ENCODE assay signal across 14 cellular contexts in genomic region chr16:81450783-81451491, GRCh38. TPM values are rescaled to one million over a fixed set of nuclear protein-coding genes. Genes with fewer than 3 reads are reported as not detected.
DNase-seq lines count a peak whose midpoint lies in the region; ATAC-seq and TF ChIP-seq lines count a peak whose summit lies in the region.
"Had no signal": no experiment of that assay in that cellular context is flagged by ENCODE, and none has a peak within 500 bp of the region (broad histone marks: within the 10 kb centered on the region; RNA-seq: fewer than 3 reads in every experiment).

No MANE protein-coding gene starts in this region.

- intact Hi-C loops in PC-9 (cut with micrococcal nuclease; ENCODE audit: unreplicated experiment) = no loop called here

- TF ChIP-seq CTCF in Peyer's patch (IDR thresholded peaks at IDR 0.05) = peak in 1 of 6 experiments; percentile 5
- TF ChIP-seq CTCF in endothelial cell (IDR thresholded peaks at IDR 0.05; ENCODE audit: unreplicated experiment) = no peak
- TF ChIP-seq CTCF in PC-9 (conservative IDR thresholded peaks at IDR 0.05) = no peak

- no peaks in the 10 kb centered on the region for H3K27me3 Mint-ChIP-seq in activated T-cell treated with anti-CD3 and anti-CD28 coated beads, Interleukin-2, amount 50 U/mL, for 72 hours (ENCODE audit: low read depth)
- peaks cover 11% of the 10 kb centered on the region for H3K27me3 Mint-ChIP-seq in endothelial cell (ENCODE audit: unreplicated experiment)
- no peaks in the 10 kb centered on the region for H3K27me3 Mint-ChIP-seq in stimulated activated naive CD8-positive, alpha-beta T cell treated with anti-CD3 and anti-CD28 coated beads, Interleukin-15, Interleukin-2, amounts not matched to agents 100 ng/mL and 50 ng/mL, for 24 hours

- no peaks in the 10 kb centered on the region for H3K9me2 ChIP-seq in PC-9 (ENCODE audit: insufficient read depth)

- H2AFZ ChIP-seq in PC-9 = no peak overlapping the region

- peaks cover 100% of the 10 kb centered on the region for H3K79me2 ChIP-seq in PC-9 (ENCODE audit: low read depth)

- peaks cover 3 to 4% of the 10 kb centered on the region in 2 donors for H3K9me3 Mint-ChIP-seq in activated T-cell treated with anti-CD3 and anti-CD28 coated beads, Interleukin-2, amount 50 U/mL, for 72 hours
- H3K9me3 Mint-ChIP-seq in endothelial cell (ENCODE audit: unreplicated experiment) = no peaks in the 10 kb centered on the region
- H3K9me3 Mint-ChIP-seq in stimulated activated naive CD8-positive, alpha-beta T cell treated with anti-CD3 and anti-CD28 coated beads, Interleukin-15, Interleukin-2, amounts not matched to agents 100 ng/mL and 50 ng/mL, for 24 hours = peaks cover 12% of the 10 kb centered on the region

- no peak for TF ChIP-seq POLR2A in Peyer's patch (IDR thresholded peaks at IDR 0.05)

- H3K27me3 ChIP-seq in Peyer's patch (no peaks in the 10 kb centered on the region), PC-9 (ENCODE audit: insufficient read depth, low read depth) (no peaks in the 10 kb centered on the region)
- H3K27me3 ChIP-seq: adrenal gland, heart right ventricle had no signal

- H3K4me3 Mint-ChIP-seq in activated T-cell treated with anti-CD3 and anti-CD28 coated beads, Interleukin-2, amount 50 U/mL, for 72 hours = peak overlapping the region; percentile 78 to 82
- H3K4me3 Mint-ChIP-seq in endothelial cell (ENCODE audit: unreplicated experiment) = no peak overlapping the region
- peak overlapping the region; percentile 6 for H3K4me3 Mint-ChIP-seq in stimulated activated naive CD8-positive, alpha-beta T cell treated with anti-CD3 and anti-CD28 coated beads, Interleukin-15, Interleukin-2, amounts not matched to agents 100 ng/mL and 50 ng/mL, for 24 hours

- H3K27ac ChIP-seq in Peyer's patch (peak overlapping the region in 3 of 4 donors; percentile 58 to 88 (median 83)), PC-9 (no peak overlapping the region)
- H3K27ac ChIP-seq: thoracic aorta had no signal

- H3K36me3 ChIP-seq in Peyer's patch (no peaks in the 10 kb centered on the region), PC-9 (ENCODE audit: low read depth) (no peaks in the 10 kb centered on the region)
- H3K36me3 ChIP-seq: adrenal gland, thoracic aorta had no signal

- H3K4me3 ChIP-seq in Peyer's patch (no peak overlapping the region), PC-9 (no peak overlapping the region)
- H3K4me3 ChIP-seq: adrenal gland, heart right ventricle, thoracic aorta had no signal

- H3K9me3 ChIP-seq in Peyer's patch = no peaks in the 10 kb centered on the region
- H3K9me3 ChIP-seq in PC-9 (ENCODE audit: insufficient read depth, low read depth) = no peaks in the 10 kb centered on the region
- H3K9me3 ChIP-seq: adrenal gland, heart right ventricle, thoracic aorta had no signal

- peaks cover 14% of the 10 kb centered on the region; the same call in 1 of the 2 replicates for H3F3A ChIP-seq in PC-9 (ENCODE audit: insufficient read depth, low read depth)

- CTCF ChIA-PET in PC-9 (lab: Charles Lee) = no interaction called here

- H3K4me1 ChIP-seq in Peyer's patch = peaks cover 10 to 84% (median 14%) of the 10 kb centered on the region in 4 donors
- H3K4me1 ChIP-seq in PC-9 (replicated peaks; ENCODE audit: insufficient read depth) = peaks cover 25% of the 10 kb centered on the region

- peak; percentile 4 to 30 for ATAC-seq in activated T-cell treated with anti-CD3 and anti-CD28 coated beads, Interleukin-2, amount 50 U/mL, for 72 hours (replicated peaks in 1 of 2)

- peak in 1 of 2 donors; percentile 27 for DNase-seq in activated T-cell treated with anti-CD3 and anti-CD28 coated beads, Interleukin-2, amount 50 U/mL, for 72 hours
- no peak for DNase-seq in activated T-cell treated with anti-CD3 and anti-CD28 coated beads, Interleukin-2, amount 50 U/mL, for 1 hour
- DNase-seq in Peyer's patch = no peak
- DNase-seq in endothelial cell (ENCODE audit: low spot score) = no peak
- DNase-seq in NCI-H2029 treated with DMSO at 0.1 percent for 48 hours (lab: John Stamatoyannopoulos, UW) = no peak
- no peak for DNase-seq in PC-9
- no peak for DNase-seq in NCI-H1105 treated with DMSO at 0.1 percent for 48 hours (lab: John Stamatoyannopoulos, UW)
- DNase-seq: activated CD4-positive, CD25-positive, alpha-beta regulatory T cell; NCI-H526; retina had no signal

- peaks cover 67% of the 10 kb centered on the region for H3K4me1 Mint-ChIP-seq in activated T-cell treated with anti-CD3 and anti-CD28 coated beads, Interleukin-2, amount 50 U/mL, for 72 hours (ENCODE audit: low read depth)
- peaks cover 73% of the 10 kb centered on the region for H3K4me1 Mint-ChIP-seq in endothelial cell (ENCODE audit: unreplicated experiment)
- H3K4me1 Mint-ChIP-seq in stimulated activated naive CD8-positive, alpha-beta T cell treated with anti-CD3 and anti-CD28 coated beads, Interleukin-15, Interleukin-2, amounts not matched to agents 100 ng/mL and 50 ng/mL, for 24 hours (ENCODE audit: low read depth) = peaks cover 87% of the 10 kb centered on the region

- no TSS peak for BruUV-seq in PC-9 (replicated peaks; lab: Mats Ljungman, UMichigan)

- peaks cover 6 to 16% of the 10 kb centered on the region in 2 donors for H3K36me3 Mint-ChIP-seq in activated T-cell treated with anti-CD3 and anti-CD28 coated beads, Interleukin-2, amount 50 U/mL, for 72 hours (ENCODE audit: insufficient read depth in 2 of 2)
- H3K36me3 Mint-ChIP-seq in endothelial cell (ENCODE audit: low read depth, unreplicated experiment) = peaks cover 10% of the 10 kb centered on the region
- H3K36me3 Mint-ChIP-seq in stimulated activated naive CD8-positive, alpha-beta T cell treated with anti-CD3 and anti-CD28 coated beads, Interleukin-15, Interleukin-2, amounts not matched to agents 100 ng/mL and 50 ng/mL, for 24 hours (ENCODE audit: low read depth) = peaks cover 15% of the 10 kb centered on the region

- POLR2A ChIA-PET in PC-9 (lab: Charles Lee; ENCODE audit: unreplicated experiment) = interaction anchor here (0.6 kb wide), 1 partner anchor 30 kb away, joined by 6 read pairs; no protein-coding TSS in a partner anchor

- no peak overlapping the region for H3K4me2 ChIP-seq in PC-9

- H3K27ac Mint-ChIP-seq in activated T-cell treated with anti-CD3 and anti-CD28 coated beads, Interleukin-2, amount 50 U/mL, for 72 hours = no peak overlapping the region
- peak overlapping the region; percentile 82 for H3K27ac Mint-ChIP-seq in endothelial cell (ENCODE audit: unreplicated experiment)
- peak overlapping the region; percentile 80 for H3K27ac Mint-ChIP-seq in stimulated activated naive CD8-positive, alpha-beta T cell treated with anti-CD3 and anti-CD28 coated beads, Interleukin-15, Interleukin-2, amounts not matched to agents 100 ng/mL and 50 ng/mL, for 24 hours

- peaks cover 82% of the 10 kb centered on the region for H4K20me1 ChIP-seq in PC-9 (ENCODE audit: insufficient read depth)

RNA-seq across cellular contexts. Expression of gene CMIP, which starts 6.3 kb away (rescaled TPM):
- total RNA-seq in activated T-cell treated with anti-CD3 and anti-CD28 coated beads, Interleukin-2, amount 50 U/mL, for 72 hours = 10 to 100 TPM; 53.1 to 59.0 TPM
- total RNA-seq in Peyer's patch = 100 to 1,000 TPM in 1 of 4 donors, 10 to 100 TPM in 3; 44.6 to 152 (median 76.5) TPM
- 98.9 TPM for total RNA-seq in endothelial cell (ENCODE audit: unreplicated experiment)
- 92.1 and 96.6 TPM in 2 replicates for total RNA-seq in PC-9 (2021)
